ENCODE assay signal across 9 cellular contexts in genomic region chr3:116614795-116615362, GRCh38.
DNase-seq lines count a peak whose midpoint lies in the region; ATAC-seq and TF ChIP-seq lines count a peak whose summit lies in the region.
"Had no signal": no experiment of that assay in that cellular context is flagged by ENCODE, and none has a peak within 500 bp of the region (broad histone marks: within the 10 kb centered on the region; RNA-seq: fewer than 3 reads in every experiment).

No MANE protein-coding gene starts in this region.

- no peaks in the 10 kb centered on the region for H3K27me3 ChIP-seq in foreskin keratinocyte

- H3K4me1 ChIP-seq in foreskin keratinocyte, result peaks cover 4% of the 10 kb centered on the region

- TF ChIP-seq CTCF in C4-2B (conservative IDR thresholded peaks at IDR 0.05) (peak; percentile 67), foreskin keratinocyte (conservative IDR thresholded peaks at IDR 0.05) (peak; percentile 59)

- no peak overlapping the region for H3K27ac ChIP-seq in C4-2B
- H3K27ac ChIP-seq in foreskin keratinocyte, result no peak overlapping the region

- peak; percentile 89 for ATAC-seq in GM18870 (IDR thresholded peaks at IDR 0.05; ENCODE audit: unreplicated experiment)
- ATAC-seq in foreskin keratinocyte, result peak; percentile 73
- ATAC-seq in GM21619 (IDR thresholded peaks at IDR 0.05; ENCODE audit: unreplicated experiment), result no peak
- ATAC-seq in GM21381 (IDR thresholded peaks at IDR 0.05; ENCODE audit: unreplicated experiment), result no peak
- ATAC-seq in HG03460 (IDR thresholded peaks at IDR 0.05; ENCODE audit: unreplicated experiment), result no peak

- DNase-seq in NCI-H524 treated with DMSO at 0.1 percent for 48 hours (lab: John Stamatoyannopoulos, UW) (peak; percentile 24), foreskin keratinocyte (peak in 1 of 2 donors; percentile 15), T-helper 1 cell (no peak)
- DNase-seq: activated T-cell treated with anti-CD3 and anti-CD28 coated beads, Interleukin-2, amount 50 U/mL, for 1 hour had no signal

Comparison
In these comparisons a context has a peak if more than half of its experiments do, and no peak if none do; other contexts are left out.
1. ATAC-seq: peak in GM18870 (single experiment) and foreskin keratinocyte (single experiment); none in GM21619 (single experiment), GM21381 (single experiment) and HG03460 (single experiment).